21 cellular contexts compared by ENCODE assay signal in the genomic region with DNA sequence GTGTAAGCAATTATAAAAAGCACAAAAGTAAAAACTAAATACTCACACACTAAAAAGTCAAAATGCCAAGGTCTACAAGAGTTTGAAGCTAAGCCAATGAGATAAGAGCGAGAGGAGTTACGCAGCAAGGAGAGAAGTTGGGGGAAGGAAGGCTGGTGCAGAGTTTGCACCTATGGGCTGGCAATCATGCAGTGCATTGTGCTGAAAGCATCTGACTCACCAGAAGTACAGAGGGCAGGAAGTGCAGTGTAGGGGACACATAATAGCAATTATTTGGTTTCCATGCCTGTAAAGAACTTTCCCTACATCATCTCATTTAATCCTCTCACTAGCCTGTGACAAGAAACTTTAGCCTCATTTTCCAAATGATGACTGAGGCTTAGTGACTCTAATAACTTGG.
"Had no signal": no experiment of that assay in that cellular context is flagged by ENCODE, and none has a peak within 500 bp of the region (broad histone marks: within the 10 kb centered on the region; RNA-seq: fewer than 3 reads in every experiment).

No MANE protein-coding gene starts in this region.

- ATAC-seq: activated naive CD4-positive, alpha-beta T cell treated with anti-CD3 and anti-CD28 coated beads, Interleukin-2, amount 50 U/mL, for 72 hours; left lobe of liver; natural killer cell treated with Interleukin-12 subunit alpha and Interleukin-12 subunit beta and Interleukin-15 and Interleukin-18, amount 100 ng/mL, for 72 hours; pancreas; stimulated activated effector memory CD8-positive, alpha-beta T cell treated with anti-CD3 and anti-CD28 coated beads, Interleukin-12 subunit alpha, Interleukin-12 subunit beta, amount 100 ng/mL, for 72 hours had no signal

- DNase-seq: activated B cell treated with CpG ODN at 0.5 μM for 24 hours; activated CD4-positive, alpha-beta memory T cell treated with anti-CD3 and anti-CD28 coated beads for 36 hours; activated CD4-positive, alpha-beta T cell treated with anti-CD3 and anti-CD28 coated beads for 4 hours; activated gamma-delta T cell treated with Interleukin-2 at 50 U/mL for 16 hours; activated T-cell treated with anti-CD3 and anti-CD28 coated beads for 4 hours; effector memory CD4-positive, alpha-beta T cell; foreskin melanocyte; glutamatergic neuron; hippocampal formation; islet precursor cell; pancreas; right lobe of liver; small intestine; stimulated activated CD4-positive, alpha-beta T cell treated with anti-CD3 and anti-CD28 coated beads, Interleukin-15, amount 100 ng/mL, for 24 hours; stimulated activated CD4-positive, alpha-beta T cell treated with anti-CD3 and anti-CD28 coated beads, Interleukin-4, amount 100 ng/mL, for 1 hour; stomach; upper lobe of left lung had no signal
